In genomic region chr10:128209862-128210214, GRCh38 we compare ENCODE assay signal across 8 cellular contexts.
DNase-seq lines count a peak whose midpoint lies in the region; ATAC-seq and TF ChIP-seq lines count a peak whose summit lies in the region.
"Had no signal": no experiment of that assay in that cellular context is flagged by ENCODE, and none has a peak within 500 bp of the region (broad histone marks: within the 10 kb centered on the region; RNA-seq: fewer than 3 reads in every experiment).

No MANE protein-coding gene starts in this region.

- peaks cover 2% of the 10 kb centered on the region for H3K27me3 Mint-ChIP-seq in activated CD4-positive, alpha-beta memory T cell treated with anti-CD3 and anti-CD28 coated beads, Interleukin-2, amount 10 ng/mL, durations not matched to agents 7 days and 5 days
- H3K27me3 Mint-ChIP-seq in stimulated activated memory B cell treated with anti-CD40 and anti-IgM and Interleukin-4, amounts not matched to agents 10 μg/mL and 1 μg/mL and 100 μg/mL, for 72 hours = peaks cover 76% of the 10 kb centered on the region

- H3K4me1 Mint-ChIP-seq in activated CD4-positive, alpha-beta memory T cell treated with anti-CD3 and anti-CD28 coated beads, Interleukin-2, amount 10 ng/mL, durations not matched to agents 7 days and 5 days = peaks cover 20% of the 10 kb centered on the region
- H3K4me1 Mint-ChIP-seq in stimulated activated memory B cell treated with anti-CD40 and anti-IgM and Interleukin-4, amounts not matched to agents 10 μg/mL and 1 μg/mL and 100 μg/mL, for 72 hours = peaks cover 11% of the 10 kb centered on the region

- H3K9me3 ChIP-seq in HEK293 (ENCODE audit: control insufficient read depth, insufficient read depth, low read depth, low read length) (no peaks in the 10 kb centered on the region), iPS-18a (ENCODE audit: control insufficient read depth, low read depth, low read length) (no peaks in the 10 kb centered on the region)

- no peaks in the 10 kb centered on the region for H3K9me3 Mint-ChIP-seq in activated CD4-positive, alpha-beta memory T cell treated with anti-CD3 and anti-CD28 coated beads, Interleukin-2, amount 10 ng/mL, durations not matched to agents 7 days and 5 days
- H3K9me3 Mint-ChIP-seq in stimulated activated memory B cell treated with anti-CD40 and anti-IgM and Interleukin-4, amounts not matched to agents 10 μg/mL and 1 μg/mL and 100 μg/mL, for 72 hours = no peaks in the 10 kb centered on the region

- H3K36me3 ChIP-seq in HEK293 (ENCODE audit: control insufficient read depth in 2 of 2, insufficient read depth in 1 of 2, low read length in 2 of 2) (no peaks in the 10 kb centered on the region), iPS-18a (ENCODE audit: control insufficient read depth, low read depth, low read length) (no peaks in the 10 kb centered on the region)

- DNase-seq in activated CD4-positive, alpha-beta memory T cell treated with anti-CD3 and anti-CD28 coated beads, Interleukin-2, amount 10 ng/mL, durations not matched to agents 7 days and 5 days = no peak
- DNase-seq in cortex of kidney (lab: John Stamatoyannopoulos, UW) (no peak), NCI-H2107 (lab: John Stamatoyannopoulos, UW) (no peak)
- DNase-seq in effector CD8-positive, alpha-beta T cell (lab: John Stamatoyannopoulos, UW) = no peak
- DNase-seq: GF-D8 had no signal

- peak overlapping the region; percentile 70 for H3K4me3 Mint-ChIP-seq in activated CD4-positive, alpha-beta memory T cell treated with anti-CD3 and anti-CD28 coated beads, Interleukin-2, amount 10 ng/mL, durations not matched to agents 7 days and 5 days
- H3K4me3 Mint-ChIP-seq in stimulated activated memory B cell treated with anti-CD40 and anti-IgM and Interleukin-4, amounts not matched to agents 10 μg/mL and 1 μg/mL and 100 μg/mL, for 72 hours = peak overlapping the region; percentile 52

- no peak for TF ChIP-seq CTCF in HEK293 (tag by site-specific recombination; IDR thresholded peaks at IDR 0.05)

- POLR2A ChIA-PET in HEK293 (lab: Yijun Ruan, JAX) = no interaction called here
- POLR2A ChIA-PET in activated CD4-positive, alpha-beta memory T cell treated with anti-CD3 and anti-CD28 coated beads, Interleukin-2, amount 10 ng/mL, durations not matched to agents 7 days and 5 days (lab: Charles Lee) = interaction anchor here (1.0 to 3.8 kb wide), 2 partner anchors 22 to 29 kb away, joined by 3 to 21 read pairs; no protein-coding TSS in a partner anchor

- H3K27me3 ChIP-seq in iPS-18a (ENCODE audit: control insufficient read depth, insufficient read depth, low read length) = peaks cover 10% of the 10 kb centered on the region

- CTCF ChIA-PET in HEK293 (lab: Yijun Ruan, JAX) = interaction anchor here (0.6 to 4.4 kb wide), 8 partner anchors 9 to 449 kb away, joined by 3 to 21 read pairs (median 3); no protein-coding TSS in a partner anchor
- CTCF ChIA-PET in activated CD4-positive, alpha-beta memory T cell treated with anti-CD3 and anti-CD28 coated beads, Interleukin-2, amount 10 ng/mL, durations not matched to agents 7 days and 5 days (lab: Charles Lee) = interaction anchor here (1.0 to 7.2 kb wide), 4 partner anchors 17 to 32 kb away, joined by 3 to 205 read pairs (median 42); no protein-coding TSS in a partner anchor

- no peak for ATAC-seq in stimulated activated memory B cell treated with anti-CD40 and anti-IgM and Interleukin-4, amounts not matched to agents 10 μg/mL and 1 μg/mL and 100 μg/mL, for 72 hours

- no peak overlapping the region for H3K9ac ChIP-seq in iPS-18a (ENCODE audit: low read length)

- H3K4me3 ChIP-seq in HEK293 (ENCODE audit: low read depth, low read length) (no peak overlapping the region), iPS-18a (ENCODE audit: low read length) (peak overlapping the region; percentile 59)

- peak overlapping the region; percentile 47 for H3K27ac Mint-ChIP-seq in activated CD4-positive, alpha-beta memory T cell treated with anti-CD3 and anti-CD28 coated beads, Interleukin-2, amount 10 ng/mL, durations not matched to agents 7 days and 5 days
- no peak overlapping the region for H3K27ac Mint-ChIP-seq in stimulated activated memory B cell treated with anti-CD40 and anti-IgM and Interleukin-4, amounts not matched to agents 10 μg/mL and 1 μg/mL and 100 μg/mL, for 72 hours

- H3K36me3 Mint-ChIP-seq in activated CD4-positive, alpha-beta memory T cell treated with anti-CD3 and anti-CD28 coated beads, Interleukin-2, amount 10 ng/mL, durations not matched to agents 7 days and 5 days (ENCODE audit: low read depth) = no peaks in the 10 kb centered on the region
- no peaks in the 10 kb centered on the region for H3K36me3 Mint-ChIP-seq in stimulated activated memory B cell treated with anti-CD40 and anti-IgM and Interleukin-4, amounts not matched to agents 10 μg/mL and 1 μg/mL and 100 μg/mL, for 72 hours

- H3K27ac ChIP-seq in HEK293 (ENCODE audit: extremely low read depth, low read depth, low read length) (no peak overlapping the region), iPS-18a (ENCODE audit: low read length) (no peak overlapping the region)

- H3K4me1 ChIP-seq in HEK293 (ENCODE audit: control insufficient read depth, insufficient read depth, low read length) (no peaks in the 10 kb centered on the region), iPS-18a (ENCODE audit: control insufficient read depth, low read depth, low read length) (no peaks in the 10 kb centered on the region)

TF ChIP-seq in HEK293, 187 proteins besides CTCF, POLR2A, EP300 and RAD21:
- TF ChIP-seq ZNF133 (tag by site-specific recombination; IDR thresholded peaks at IDR 0.05) (no peak), PRDM1 (tag by site-specific recombination; IDR thresholded peaks at IDR 0.05) (no peak), ZNF202 (tag by site-specific recombination; IDR thresholded peaks at IDR 0.05; ENCODE audit: borderline replicate concordance) (no peak), ZNF449 (tag by site-specific recombination; IDR thresholded peaks at IDR 0.05) (peak; percentile 64), ZNF23 (tag by site-specific recombination; IDR thresholded peaks at IDR 0.05; ENCODE audit: borderline replicate concordance) (no peak), ZNF223 (tag by site-specific recombination; IDR thresholded peaks at IDR 0.05) (no peak), BCL6B (tag by site-specific recombination; IDR thresholded peaks at IDR 0.05) (no peak)
TF ChIP-seq in HEK293: peak in this region for 1.
